8 cellular contexts compared by ENCODE assay signal in the genomic region with DNA sequence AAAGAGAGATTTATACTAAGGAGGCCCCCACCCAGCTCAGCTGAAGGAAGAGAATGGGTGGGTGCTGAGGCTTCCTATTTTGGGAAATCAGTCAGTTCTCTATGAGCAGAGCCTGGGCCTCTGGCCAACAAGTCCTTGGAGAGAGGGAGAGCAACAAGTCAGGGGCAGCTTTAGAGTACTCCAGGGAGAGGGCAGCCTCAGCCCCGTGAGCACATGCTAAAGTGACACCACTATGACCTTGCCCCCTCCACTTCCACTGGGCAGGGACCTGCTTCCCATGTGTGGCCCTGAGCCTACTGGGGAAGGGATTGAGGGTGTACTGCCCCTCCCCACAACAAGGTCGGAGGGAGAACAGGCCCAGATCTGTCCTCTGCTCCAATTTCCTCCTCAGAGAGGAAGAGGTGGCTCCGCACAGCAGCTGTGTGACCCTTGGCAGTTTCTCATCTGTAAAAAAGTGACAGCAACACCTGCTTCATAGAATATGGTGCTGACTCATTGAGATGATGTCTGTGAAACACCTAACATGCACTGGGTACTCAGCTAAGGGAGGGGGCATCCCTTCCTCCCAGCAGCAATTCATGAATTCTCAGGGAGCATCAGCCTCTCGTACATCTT.
DNase-seq lines count a peak whose midpoint lies in the region; ATAC-seq and TF ChIP-seq lines count a peak whose summit lies in the region.
"Had no signal": no experiment of that assay in that cellular context is flagged by ENCODE, and none has a peak within 500 bp of the region (broad histone marks: within the 10 kb centered on the region; RNA-seq: fewer than 3 reads in every experiment).

No MANE protein-coding gene starts in this region.

- no peaks in the 10 kb centered on the region for H3K36me3 ChIP-seq in adrenal gland (replicated peaks in 1 of 2)

- H3K27me3 ChIP-seq in adrenal gland, result no peaks in the 10 kb centered on the region

- H3K27ac Mint-ChIP-seq in progenitor cell of endocrine pancreas, result peak overlapping the region; percentile 31
- H3K27ac Mint-ChIP-seq in T-helper 2 cell treated with Interferon-gamma antibody and Interleukin-4, amounts not matched to agents 5 μg/mL and 100 μg/mL, for 36 hours, result no peak overlapping the region

- 17 to 53% (median 22%) methylated on average over 1 to 4 of the region's 4 CpGs for WGBS in adrenal gland, 4 donors

- H3K4me3 ChIP-seq in adrenal gland, result no peak overlapping the region

- H3K27ac ChIP-seq in adrenal gland, result peak overlapping the region in 2 of 5 donors; percentile 43 to 64

- H3K4me3 Mint-ChIP-seq in progenitor cell of endocrine pancreas (ENCODE audit: low read depth), result no peak overlapping the region
- no peak overlapping the region for H3K4me3 Mint-ChIP-seq in T-helper 2 cell treated with Interferon-gamma antibody and Interleukin-4, amounts not matched to agents 5 μg/mL and 100 μg/mL, for 36 hours
- H3K4me3 Mint-ChIP-seq: central memory CD8-positive, alpha-beta T cell had no signal

- TF ChIP-seq POLR2A in adrenal gland (IDR thresholded peaks at IDR 0.05), result no peak

- TF ChIP-seq CTCF in adrenal gland (IDR thresholded peaks at IDR 0.05) (no peak), progenitor cell of endocrine pancreas (IDR thresholded peaks at IDR 0.05; ENCODE audit: unreplicated experiment) (no peak)

- DNase-seq in adrenal gland, result peak; percentile 65 to 83 (median 78)
- no peak for DNase-seq in progenitor cell of endocrine pancreas (ENCODE audit: low spot score, unreplicated experiment)
- no peak for DNase-seq in D341Med (ENCODE audit: low spot score)
- DNase-seq in activated effector memory CD4-positive, alpha-beta T cell treated with Interleukin-2 at 50 U/mL for 16 hours, result no peak
- no peak for DNase-seq in T-helper 2 cell treated with Interferon-gamma antibody and Interleukin-4, amounts not matched to agents 5 μg/mL and 100 μg/mL, for 36 hours (ENCODE audit: low spot score)

- peaks cover 3% of the 10 kb centered on the region for H3K27me3 Mint-ChIP-seq in progenitor cell of endocrine pancreas
- no peaks in the 10 kb centered on the region for H3K27me3 Mint-ChIP-seq in T-helper 2 cell treated with Interferon-gamma antibody and Interleukin-4, amounts not matched to agents 5 μg/mL and 100 μg/mL, for 36 hours (ENCODE audit: low read depth)
- H3K27me3 Mint-ChIP-seq: central memory CD8-positive, alpha-beta T cell had no signal

- ATAC-seq in GM19043 (IDR thresholded peaks at IDR 0.05; ENCODE audit: low read depth, unreplicated experiment) (peak; percentile 90), HG03095 (IDR thresholded peaks at IDR 0.05; ENCODE audit: unreplicated experiment) (peak; percentile 71)

- H3K4me1 ChIP-seq in adrenal gland (replicated peaks in 1 of 2), result peaks cover 28 to 57% of the 10 kb centered on the region in 2 donors

- intact Hi-C loops in adrenal gland (cut with DNase I), result no loop called here

- H3K9me3 ChIP-seq in adrenal gland (replicated peaks in 1 of 3), result no peaks in the 10 kb centered on the region

- no peaks in the 10 kb centered on the region for H3K36me3 Mint-ChIP-seq in progenitor cell of endocrine pancreas (ENCODE audit: insufficient read depth)
- H3K36me3 Mint-ChIP-seq in T-helper 2 cell treated with Interferon-gamma antibody and Interleukin-4, amounts not matched to agents 5 μg/mL and 100 μg/mL, for 36 hours (ENCODE audit: low read depth), result no peaks in the 10 kb centered on the region

- no peaks in the 10 kb centered on the region for H3K9me3 Mint-ChIP-seq in progenitor cell of endocrine pancreas (ENCODE audit: low read depth)
- H3K9me3 Mint-ChIP-seq in T-helper 2 cell treated with Interferon-gamma antibody and Interleukin-4, amounts not matched to agents 5 μg/mL and 100 μg/mL, for 36 hours, result no peaks in the 10 kb centered on the region
- H3K9me3 Mint-ChIP-seq: central memory CD8-positive, alpha-beta T cell had no signal

- H3K4me1 Mint-ChIP-seq in progenitor cell of endocrine pancreas (ENCODE audit: low read depth), result peaks cover 80% of the 10 kb centered on the region
- H3K4me1 Mint-ChIP-seq in T-helper 2 cell treated with Interferon-gamma antibody and Interleukin-4, amounts not matched to agents 5 μg/mL and 100 μg/mL, for 36 hours (ENCODE audit: low read depth), result peaks cover 15% of the 10 kb centered on the region

Comparison
In these comparisons a context has a peak if more than half of its experiments do, and no peak if none do; other contexts are left out.
1. DNase-seq: peak in adrenal gland (7 of 7); none in progenitor cell of endocrine pancreas (single experiment), D341Med (single experiment), activated effector memory CD4-positive, alpha-beta T cell treated with Interleukin-2 at 50 U/mL for 16 hours (single experiment) and T-helper 2 cell treated with Interferon-gamma antibody and Interleukin-4, amounts not matched to agents 5 μg/mL and 100 μg/mL, for 36 hours (single experiment).